8 cellular contexts compared by ENCODE assay signal in the genomic region with DNA sequence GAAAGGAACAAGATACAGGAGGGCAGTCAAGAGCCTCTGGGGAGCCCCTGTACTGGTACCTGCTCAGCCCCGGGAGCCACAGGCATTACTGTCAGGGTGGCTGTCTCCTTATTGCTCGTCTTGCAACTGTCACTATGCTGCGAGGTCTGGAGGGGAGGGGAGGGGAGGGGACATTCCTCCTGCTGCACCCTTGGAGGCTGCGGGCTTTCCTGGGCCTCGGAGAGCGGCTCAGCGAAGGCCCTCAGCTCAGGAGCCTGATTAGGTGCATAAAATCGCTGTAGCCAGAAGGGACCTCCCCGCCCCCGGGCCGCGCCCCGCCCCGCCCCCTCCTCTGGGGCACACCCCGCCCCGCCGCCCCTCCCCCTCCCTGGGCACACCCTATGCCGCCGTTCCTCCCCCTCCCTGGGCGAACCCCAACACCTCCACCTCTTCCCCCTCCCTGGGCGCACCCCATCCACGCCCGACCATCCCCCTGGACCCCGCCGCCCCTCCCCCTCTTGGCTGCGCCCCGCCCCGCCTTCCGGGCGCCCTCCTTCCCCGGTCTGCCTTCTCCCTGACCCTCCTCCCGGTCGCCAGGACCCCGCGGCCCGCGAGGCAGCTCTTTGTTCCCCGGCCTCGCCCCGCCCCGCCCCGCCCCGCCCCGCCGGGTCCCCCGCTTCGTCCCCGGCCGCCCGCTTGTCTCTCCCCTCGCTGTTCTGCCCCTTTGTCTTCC.
DNase-seq lines count a peak whose midpoint lies in the region; ATAC-seq lines count a peak whose summit lies in the region.

No MANE protein-coding gene starts in this region.

- peak; percentile 65 to 77 for DNase-seq in NCI-H524 (lab: John Stamatoyannopoulos, UW)
- DNase-seq in NCI-H524 treated with DMSO at 0.1 percent for 48 hours (lab: John Stamatoyannopoulos, UW): no peak
- peak; percentile 37 for DNase-seq in activated CD4-positive, alpha-beta T cell treated with anti-CD3 and anti-CD28 coated beads, Interleukin-2, amount 50 U/mL, for 1 hour
- DNase-seq in effector memory CD8-positive, alpha-beta T cell: no peak
- peak; percentile 53 to 61 for DNase-seq in stimulated activated naive CD8-positive, alpha-beta T cell treated with anti-CD3 and anti-CD28 coated beads, Interleukin-15, amount 100 ng/mL, for 72 hours

- H3K4me1 ChIP-seq in mucosa of rectum (ENCODE audit: control insufficient read depth in 2 of 2, insufficient read depth in 2 of 2, low read length in 2 of 2): peaks cover 0 to 12% of the 10 kb centered on the region in 2 donors

- H3K4me3 ChIP-seq in mucosa of rectum (ENCODE audit: low read length in 2 of 2): peak overlapping the region; percentile 61 to 68

- H3K27ac ChIP-seq in mucosa of rectum (ENCODE audit: low read depth in 2 of 2, low read length in 2 of 2): peak overlapping the region; percentile 33 to 69

- H3K9ac ChIP-seq in mucosa of rectum (ENCODE audit: low read depth in 1 of 2, low read length in 2 of 2): no peak overlapping the region

- H3K9me3 ChIP-seq in mucosa of rectum (ENCODE audit: control insufficient read depth in 2 of 2, low read length in 2 of 2): no peaks in the 10 kb centered on the region

- peak; percentile 5 for ATAC-seq in effector memory CD8-positive, alpha-beta T cell (replicated peaks)
- peak; percentile 71 for ATAC-seq in stimulated activated naive CD8-positive, alpha-beta T cell treated with anti-CD3 and anti-CD28 coated beads, Interleukin-15, amount 100 ng/mL, for 72 hours
- ATAC-seq in GM18861 (IDR thresholded peaks at IDR 0.05; ENCODE audit: unreplicated experiment) (no peak), HG03571 (IDR thresholded peaks at IDR 0.05; ENCODE audit: unreplicated experiment) (no peak)

- H3K27ac Mint-ChIP-seq in effector memory CD8-positive, alpha-beta T cell: peak overlapping the region; percentile 41 to 77
- H3K27ac Mint-ChIP-seq in stimulated activated naive CD8-positive, alpha-beta T cell treated with anti-CD3 and anti-CD28 coated beads, Interleukin-15, amount 100 ng/mL, for 72 hours: peak overlapping the region; percentile 89 to 95

- H3K4me1 Mint-ChIP-seq in effector memory CD8-positive, alpha-beta T cell (ENCODE audit: low read depth in 2 of 2): peaks cover 4 to 6% of the 10 kb centered on the region in 2 donors
- H3K4me1 Mint-ChIP-seq in stimulated activated naive CD8-positive, alpha-beta T cell treated with anti-CD3 and anti-CD28 coated beads, Interleukin-15, amount 100 ng/mL, for 72 hours: peaks cover 36% of the 10 kb centered on the region

- H3K27me3 ChIP-seq in mucosa of rectum (ENCODE audit: control insufficient read depth in 2 of 2, insufficient read depth in 2 of 2, low read length in 2 of 2): peaks cover 0 to 3% of the 10 kb centered on the region in 2 donors

- no peaks in the 10 kb centered on the region for H3K36me3 ChIP-seq in mucosa of rectum (ENCODE audit: control insufficient read depth in 2 of 2, insufficient read depth in 2 of 2, low read length in 2 of 2)

- peaks cover 63 to 96% of the 10 kb centered on the region in 2 donors for H3K27me3 Mint-ChIP-seq in effector memory CD8-positive, alpha-beta T cell
- peaks cover 9% of the 10 kb centered on the region for H3K27me3 Mint-ChIP-seq in stimulated activated naive CD8-positive, alpha-beta T cell treated with anti-CD3 and anti-CD28 coated beads, Interleukin-15, amount 100 ng/mL, for 72 hours

- peak overlapping the region; percentile 82 to 90 for H3K4me3 Mint-ChIP-seq in effector memory CD8-positive, alpha-beta T cell
- peak overlapping the region; percentile 85 to 98 for H3K4me3 Mint-ChIP-seq in stimulated activated naive CD8-positive, alpha-beta T cell treated with anti-CD3 and anti-CD28 coated beads, Interleukin-15, amount 100 ng/mL, for 72 hours

- H3K36me3 Mint-ChIP-seq in effector memory CD8-positive, alpha-beta T cell (ENCODE audit: insufficient read depth): peaks cover 2% of the 10 kb centered on the region

- no peaks in the 10 kb centered on the region for H3K9me3 Mint-ChIP-seq in effector memory CD8-positive, alpha-beta T cell
- H3K9me3 Mint-ChIP-seq in stimulated activated naive CD8-positive, alpha-beta T cell treated with anti-CD3 and anti-CD28 coated beads, Interleukin-15, amount 100 ng/mL, for 72 hours: no peaks in the 10 kb centered on the region

Comparison
In these comparisons a context has a peak if more than half of its experiments do, and no peak if none do; other contexts are left out.
1. DNase-seq: peak in NCI-H524 (2 of 2), activated CD4-positive, alpha-beta T cell treated with anti-CD3 and anti-CD28 coated beads, Interleukin-2, amount 50 U/mL, for 1 hour (single experiment) and stimulated activated naive CD8-positive, alpha-beta T cell treated with anti-CD3 and anti-CD28 coated beads, Interleukin-15, amount 100 ng/mL, for 72 hours (2 of 2); none in NCI-H524 treated with DMSO at 0.1 percent for 48 hours (single experiment) and effector memory CD8-positive, alpha-beta T cell (0 of 3).
2. ATAC-seq: peak in effector memory CD8-positive, alpha-beta T cell (single experiment) and stimulated activated naive CD8-positive, alpha-beta T cell treated with anti-CD3 and anti-CD28 coated beads, Interleukin-15, amount 100 ng/mL, for 72 hours (single experiment); none in GM18861 (single experiment) and HG03571 (single experiment).